ENCODE assay signal across 11 cellular contexts in the genomic region with DNA sequence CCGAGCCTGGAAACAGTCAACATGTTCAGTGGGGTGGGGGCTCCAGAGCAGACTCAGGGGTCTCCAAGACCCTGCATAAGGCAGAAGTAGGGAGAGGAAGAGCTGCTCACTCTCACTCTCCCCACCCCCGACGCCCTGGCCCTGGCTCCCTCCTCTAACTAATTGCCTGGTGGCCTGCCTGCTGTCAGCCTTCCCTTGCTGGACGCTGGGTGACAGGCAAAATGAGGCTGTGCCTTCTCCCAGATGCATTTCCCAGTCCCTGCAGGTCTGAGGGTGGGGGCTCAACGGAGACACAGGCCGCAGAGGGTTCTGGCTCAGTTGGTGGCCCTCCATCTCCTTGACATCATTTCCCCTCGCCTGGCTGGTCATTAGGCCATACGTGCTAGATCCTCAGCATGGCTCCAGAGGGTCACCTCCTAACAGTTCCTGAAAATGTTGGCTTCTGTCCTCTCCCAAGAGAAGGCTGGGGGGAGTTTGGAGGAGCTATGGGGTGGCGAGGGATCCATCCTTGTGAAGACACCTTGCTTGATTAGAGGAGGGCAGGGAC. TPM values are rescaled to one million over a fixed set of nuclear protein-coding genes. Genes with fewer than 3 reads are reported as not detected.
DNase-seq lines count a peak whose midpoint lies in the region; ATAC-seq, FAIRE-seq and TF ChIP-seq lines count a peak whose summit lies in the region.
"Had no signal": no experiment of that assay in that cellular context is flagged by ENCODE, and none has a peak within 500 bp of the region (broad histone marks: within the 10 kb centered on the region; RNA-seq: fewer than 3 reads in every experiment).

No MANE protein-coding gene starts in this region.

- H3K4me1 ChIP-seq in astrocyte (ENCODE audit: insufficient read depth, low read length) = peaks cover 5% of the 10 kb centered on the region
- peaks cover 0 to 3% of the 10 kb centered on the region in 2 donors for H3K4me1 ChIP-seq in lung (ENCODE audit: control insufficient read depth in 2 of 2, insufficient read depth in 2 of 2, low read length in 2 of 2)
- H3K4me1 ChIP-seq in vagina = peaks cover 54% of the 10 kb centered on the region

- no peak overlapping the region for H3K4me2 ChIP-seq in astrocyte (ENCODE audit: low read length)

- H3K9ac ChIP-seq in astrocyte (ENCODE audit: low read length) = no peak overlapping the region

- H3K4me3 Mint-ChIP-seq in astrocyte (ENCODE audit: unreplicated experiment) = peak overlapping the region; percentile 86

- no peak overlapping the region for H3K27ac Mint-ChIP-seq in astrocyte (ENCODE audit: unreplicated experiment)

- no peak for ATAC-seq in Right ventricle myocardium superior (ENCODE audit: poor library complexity)
- ATAC-seq in lung (ENCODE audit: insufficient read depth, low FRiP score) = no peak
- no peak for ATAC-seq in GM21723 (IDR thresholded peaks at IDR 0.05; ENCODE audit: unreplicated experiment)
- no peak for ATAC-seq in GM19395 (IDR thresholded peaks at IDR 0.05; ENCODE audit: unreplicated experiment)

- H3K4me3 ChIP-seq in astrocyte (ENCODE audit: insufficient read depth, low read depth, low read length) (no peak overlapping the region), lung (peak overlapping the region; percentile 2), vagina (peak overlapping the region; percentile 53 to 92)

- no peaks in the 10 kb centered on the region for H3K9me3 Mint-ChIP-seq in astrocyte (ENCODE audit: unreplicated experiment)

- intact Hi-C loops in Right ventricle myocardium superior (cut with DNase I) (no loop called here), cardiac septum (cut with DNase I) (loop anchor here (5.0 kb wide), 1 partner anchor 54 kb away; no protein-coding TSS in a partner anchor), vagina (cut with DNase I) (loop anchor here (5.0 kb wide), 2 partner anchors 164 to 434 kb away; no protein-coding TSS in a partner anchor)

- TF ChIP-seq CTCF in astrocyte (IDR thresholded peaks at IDR 0.05; ENCODE audit: insufficient read depth, low read depth, low read length) = no peak
- no peak for TF ChIP-seq CTCF in lung (IDR thresholded peaks at IDR 0.05; ENCODE audit: control extremely low read depth, extremely low read depth)
- TF ChIP-seq CTCF in vagina (IDR thresholded peaks at IDR 0.05) = no peak

- peak; percentile 52 for DNase-seq in Right ventricle myocardium superior
- DNase-seq in cardiac septum (ENCODE audit: low spot score) = no peak
- no peak for DNase-seq in astrocyte (ENCODE audit: low read depth)
- no peak for DNase-seq in lung (ENCODE audit: low spot score)
- no peak for DNase-seq in vagina (ENCODE audit: extremely low spot score in 2 of 2)
- DNase-seq in NOMO-1 treated with dmso at 0.1 percent for 144 hours (lab: John Stamatoyannopoulos, UW; ENCODE audit: unreplicated experiment) = no peak
- DNase-seq: NCI-H774 had no signal

- no peaks in the 10 kb centered on the region for H3K79me2 ChIP-seq in astrocyte (ENCODE audit: insufficient read depth, low read length)

- no peaks in the 10 kb centered on the region for H3K36me3 ChIP-seq in astrocyte (ENCODE audit: insufficient read depth, low read length)
- no peaks in the 10 kb centered on the region for H3K36me3 ChIP-seq in lung (ENCODE audit: control insufficient read depth in 2 of 2, insufficient read depth in 2 of 2, low read length in 2 of 2)
- no peaks in the 10 kb centered on the region for H3K36me3 ChIP-seq in vagina

- no peaks in the 10 kb centered on the region for H4K20me1 ChIP-seq in astrocyte (ENCODE audit: insufficient read depth, low read length)

- no peak for TF ChIP-seq POLR2A in vagina (IDR thresholded peaks at IDR 0.05)

- H3K27ac ChIP-seq in astrocyte (ENCODE audit: low read depth, low read length) (no peak overlapping the region), lung (ENCODE audit: low read depth in 1 of 2, low read length in 1 of 2) (peak overlapping the region in 1 of 2 donors; percentile 57), vagina (peak overlapping the region; percentile 85)

- no peaks in the 10 kb centered on the region for H3K9me3 ChIP-seq in astrocyte (ENCODE audit: insufficient read depth, low read depth, low read length)
- no peaks in the 10 kb centered on the region for H3K9me3 ChIP-seq in lung (ENCODE audit: control insufficient read depth in 2 of 2, insufficient read depth in 1 of 2, low read length in 1 of 2)
- H3K9me3 ChIP-seq in vagina = no peaks in the 10 kb centered on the region

- H3K27me3 Mint-ChIP-seq in astrocyte (ENCODE audit: low read depth, unreplicated experiment) = peaks cover 17% of the 10 kb centered on the region

- H3K27me3 ChIP-seq in astrocyte (ENCODE audit: insufficient read depth, low read length) = peaks cover 21% of the 10 kb centered on the region
- H3K27me3 ChIP-seq in lung (ENCODE audit: control insufficient read depth, insufficient read depth) = no peaks in the 10 kb centered on the region
- no peaks in the 10 kb centered on the region for H3K27me3 ChIP-seq in vagina

- H2AFZ ChIP-seq in astrocyte (ENCODE audit: low read depth, low read length) = no peak overlapping the region

- H3K4me1 Mint-ChIP-seq in astrocyte (ENCODE audit: low read depth, unreplicated experiment) = peaks cover 5% of the 10 kb centered on the region

- WGBS in lung, 2 donors = 44 to 55% methylated on average over 9 of the region's 9 CpGs

- H3K36me3 Mint-ChIP-seq in astrocyte (ENCODE audit: low read depth, unreplicated experiment) = no peaks in the 10 kb centered on the region

- FAIRE-seq in astrocyte (lab: Jason Lieb, UNC) = no peak

RNA-seq across cellular contexts. Expression of a gene that starts 1.4 kb away (rescaled TPM):
- total RNA-seq in Right ventricle myocardium superior (12.0 TPM), cardiac septum (12.2 TPM), astrocyte (4.0 and 4.7 TPM in 2 replicates), lung (10 to 100 TPM; 25.0 to 83.7 TPM), vagina (22.1 TPM)
- polyA plus RNA-seq in lung = 100 to 1,000 TPM in 1 of 2 donors, 10 to 100 TPM in 1; 29.5 to 135 TPM

RNA-seq across cellular contexts. Expression of a gene that starts 38.8 kb away (rescaled TPM):
- total RNA-seq in Right ventricle myocardium superior (not detected), cardiac septum (not detected), astrocyte (not detected in 2 replicates), lung (under 1 TPM in 1 of 2 donors, not detected in 1; 0.21 TPM), vagina (not detected)
- under 1 TPM; 0.08 to 0.40 TPM for polyA plus RNA-seq in lung
- total RNA-seq: kidney epithelial cell, temporal lobe had no signal
